ENCODE assay signal across 21 cellular contexts in the genomic region with DNA sequence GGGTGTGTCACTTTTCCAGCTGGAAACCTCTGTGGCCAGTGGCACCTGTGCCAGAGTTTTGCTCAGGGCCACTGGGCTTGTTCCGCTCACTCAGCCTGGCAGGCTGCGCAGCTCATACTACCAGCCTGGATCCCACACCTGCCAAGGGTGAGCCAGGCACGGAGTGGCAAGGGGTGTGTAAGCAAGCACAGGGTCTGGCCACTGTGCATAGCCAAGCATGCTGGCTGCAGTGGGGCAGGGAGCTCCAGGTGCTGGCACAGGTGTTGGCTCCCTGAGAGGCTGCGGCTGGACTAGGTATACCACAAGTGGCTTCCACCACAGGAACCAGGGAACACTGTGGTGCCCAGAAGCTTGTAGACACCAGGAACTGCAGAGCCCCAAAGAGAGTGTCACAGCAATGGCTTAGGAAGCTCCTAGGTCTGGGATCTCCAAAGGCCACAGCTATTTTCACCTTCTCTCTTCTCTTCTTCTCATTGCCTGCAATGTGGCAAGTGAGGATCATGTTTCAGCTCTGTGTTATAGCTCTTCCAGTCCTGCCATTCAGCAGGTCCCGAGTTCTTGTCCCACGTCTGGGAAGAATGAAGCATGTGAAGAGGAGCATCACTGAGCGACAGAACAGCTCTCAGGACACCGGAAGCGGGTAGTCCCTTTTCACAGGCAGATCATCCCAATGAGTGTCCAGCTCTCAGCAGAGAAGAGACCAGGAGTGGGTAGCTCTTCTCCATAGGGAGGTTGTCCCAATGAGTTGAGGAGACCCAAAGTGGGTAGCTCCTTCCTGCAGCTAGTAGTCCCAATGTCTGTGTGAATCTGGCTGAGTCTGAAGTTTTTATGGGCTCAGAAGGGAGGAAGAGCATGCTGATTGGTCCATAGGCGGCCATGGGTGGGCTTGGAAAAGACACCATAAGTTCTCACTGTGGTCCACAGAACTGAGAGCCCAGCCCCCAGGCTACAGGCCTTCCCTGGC. TPM values are rescaled to one million over a fixed set of nuclear protein-coding genes. Genes with fewer than 3 reads are reported as not detected.
A peak's percentile ranks its signal among the peaks of the same experiment; 100 is the strongest.
DNase-seq lines count a peak whose midpoint lies in the region; ATAC-seq, FAIRE-seq and TF ChIP-seq lines count a peak whose summit lies in the region.
"Had no signal": no experiment of that assay in that cellular context is flagged by ENCODE, and none has a peak within 500 bp of the region (broad histone marks: within the 10 kb centered on the region; RNA-seq: fewer than 3 reads in every experiment).

No MANE protein-coding gene starts in this region.

- no TSS peak for BruUV-seq in K562 (replicated peaks; lab: Mats Ljungman, UMichigan)

- H3K27me3 ChIP-seq in GM23338 (ENCODE audit: insufficient read depth) (no peaks in the 10 kb centered on the region), K562 (ENCODE audit: control insufficient read depth in 2 of 2, insufficient read depth in 2 of 2, low read length in 2 of 2) (no peaks in the 10 kb centered on the region), mesendoderm (ENCODE audit: insufficient read depth, low read length, poor library complexity) (no peaks in the 10 kb centered on the region)

- no peak overlapping the region for H3K56ac ChIP-seq in mesendoderm (ENCODE audit: low read length)

- H3K23ac ChIP-seq in mesendoderm (ENCODE audit: low read length): no peak overlapping the region

- peaks cover 3% of the 10 kb centered on the region for H3K27me3 Mint-ChIP-seq in GM23338 (ENCODE audit: insufficient read depth, low read depth, poor library complexity)

- no peak overlapping the region for H3K27ac ChIP-seq in GM23338 (ENCODE audit: low read depth)
- H3K27ac ChIP-seq in K562 (ENCODE audit: extremely low read depth, low read depth, low read length): no peak overlapping the region
- H3K27ac ChIP-seq in mesendoderm (ENCODE audit: low read depth, low read length): no peak overlapping the region
- H3K27ac ChIP-seq: 22Rv1 had no signal

- no peak for TF ChIP-seq EP300 in K562 (IDR thresholded peaks at IDR 0.05; ENCODE audit: low read length)

- H2BK120ac ChIP-seq in mesendoderm (ENCODE audit: low read depth, low read length): no peak overlapping the region

- H3K9me3 ChIP-seq in K562 (replicated peaks; ENCODE audit: control insufficient read depth, insufficient read depth, low read depth, low read length): no peaks in the 10 kb centered on the region; the same call in 1 of the 2 replicates
- H3K9me3 ChIP-seq: Caco-2 had no signal

- no peak overlapping the region for H2BK15ac ChIP-seq in mesendoderm (replicated peaks; ENCODE audit: low read depth)

- TF ChIP-seq RAD21 in K562 (CRISPR knock-in tag; conservative IDR thresholded peaks at IDR 0.05 in 1 of 2, IDR thresholded peaks at IDR 0.05 in 1 of 2): no peak

- H3K36me3 Mint-ChIP-seq in GM23338 (ENCODE audit: low read depth): peaks cover 75% of the 10 kb centered on the region

- H3K9me3 Mint-ChIP-seq in GM23338: peaks cover 61% of the 10 kb centered on the region
- H3K9me3 Mint-ChIP-seq: CD4-positive, alpha-beta T cell had no signal

- no peak for ATAC-seq in GM23338
- no peak for ATAC-seq in K562
- no peak for ATAC-seq in HG03135 (IDR thresholded peaks at IDR 0.05; ENCODE audit: unreplicated experiment)
- ATAC-seq: HCT116, SK-N-SH treated with all-trans-retinoic acid at 6 μM for 48 hours had no signal

- WGBS in K562 (ENCODE audit: insufficient coverage, low coverage, missing lambda C conversion rate): 64% methylated on average over 8 of the region's 10 CpGs
- no CpG with 5 or more reads among the region's 10 CpGs for WGBS in mesendoderm (ENCODE audit: extremely low coverage, insufficient coverage, low lambda C conversion rate)

- H2AFZ ChIP-seq in GM23338 (no peak overlapping the region), K562 (ENCODE audit: low read depth, low read length) (no peak overlapping the region)

- H3K79me2 ChIP-seq in GM23338 (replicated peaks; ENCODE audit: insufficient read depth) (no peaks in the 10 kb centered on the region), K562 (ENCODE audit: control insufficient read depth, insufficient read depth, low read length) (no peaks in the 10 kb centered on the region), mesendoderm (ENCODE audit: control insufficient read depth, insufficient read depth, low read length) (no peaks in the 10 kb centered on the region)

- H3K4ac ChIP-seq in mesendoderm (ENCODE audit: low read depth, low read length): no peak overlapping the region

- H3K36me3 ChIP-seq in GM23338 (ENCODE audit: insufficient read depth): peaks cover 20% of the 10 kb centered on the region
- H3K36me3 ChIP-seq in K562 (ENCODE audit: control insufficient read depth, insufficient read depth, low read length): no peaks in the 10 kb centered on the region
- H3K36me3 ChIP-seq in mesendoderm (ENCODE audit: control insufficient read depth, insufficient read depth, low read length): no peaks in the 10 kb centered on the region

- no peak overlapping the region for H2BK5ac ChIP-seq in mesendoderm (ENCODE audit: low read length)

- H2AK5ac ChIP-seq in mesendoderm (ENCODE audit: low read length): no peak overlapping the region

- DNase-seq in DMS 273 (lab: John Stamatoyannopoulos, UW; ENCODE audit: unreplicated experiment) (peak; percentile 6), DMS 273 treated with DMSO at 0.1 percent for 48 hours (lab: John Stamatoyannopoulos, UW) (no peak), GM23338 (ENCODE audit: low spot score) (peak; percentile 16), K562 (ENCODE audit: extremely low read depth in 1 of 4, low spot score in 3 of 4) (no peak), mesendoderm (peak; percentile 35), NCI-H146 (lab: John Stamatoyannopoulos, UW) (no peak), GM20000 (ENCODE audit: low spot score) (no peak)
- DNase-seq: Caco-2; CD4-positive, alpha-beta T cell; NCI-H1105 treated with DMSO at 0.1 percent for 48 hours; NCI-H1694 treated with DMSO at 0.1 percent for 48 hours; NCI-H2107; NCI-H510A treated with DMSO at 0.1 percent for 48 hours; NCI-H82; SIG-M5; T-helper 1 cell had no signal

- POLR2A ChIA-PET in K562 (lab: Yijun Ruan, JAX): no interaction called here

- H3K4me1 Mint-ChIP-seq in GM23338: no peaks in the 10 kb centered on the region
- H3K4me1 Mint-ChIP-seq: B cell had no signal

- H4K5ac ChIP-seq in mesendoderm (ENCODE audit: low read length): no peak overlapping the region

- H3K18ac ChIP-seq in mesendoderm (ENCODE audit: low read length): no peak overlapping the region

- H3K9me1 ChIP-seq in K562 (ENCODE audit: control insufficient read depth, insufficient read depth, low read length): no peaks in the 10 kb centered on the region

- in situ Hi-C loops in K562 (cut with MboI): no loop called here

- TF ChIP-seq CTCF in GM23338 (conservative IDR thresholded peaks at IDR 0.05; ENCODE audit: low read depth in 2 of 2): no peak
- no peak for TF ChIP-seq CTCF in K562 (IDR thresholded peaks at IDR 0.05 in 2 of 3, conservative IDR thresholded peaks at IDR 0.05 in 1 of 3; ENCODE audit: insufficient read depth in 2 of 3, low read depth in 1 of 3, low read length in 3 of 3)
- TF ChIP-seq CTCF in GM20000 (IDR thresholded peaks at IDR 0.05; ENCODE audit: extremely low read depth, missing control alignments): no peak

- CTCF ChIA-PET in K562 (lab: Yijun Ruan, JAX; ENCODE audit: low intra/inter-chr PET ratio): no interaction called here

- H3K4me3 ChIP-seq in GM23338 (no peak overlapping the region), K562 (no peak overlapping the region), mesendoderm (ENCODE audit: low read length) (no peak overlapping the region)

- H4K20me1 ChIP-seq in GM23338 (replicated peaks; ENCODE audit: insufficient read depth) (no peaks in the 10 kb centered on the region), K562 (replicated peaks; ENCODE audit: control insufficient read depth, insufficient read depth, low read length) (no peaks in the 10 kb centered on the region)

- H3K9ac ChIP-seq in K562 (ENCODE audit: insufficient read depth in 1 of 2, low read depth in 2 of 2, low read length in 2 of 2): no peak overlapping the region
- no peak overlapping the region for H3K9ac ChIP-seq in mesendoderm (ENCODE audit: low read length)

- no peaks in the 10 kb centered on the region for H3F3A ChIP-seq in GM23338 (replicated peaks; ENCODE audit: low read depth)

- H4K8ac ChIP-seq in mesendoderm (ENCODE audit: low read depth, low read length): no peak overlapping the region

- H3K4me2 ChIP-seq in GM23338 (no peak overlapping the region), K562 (ENCODE audit: insufficient read depth, low read length) (no peak overlapping the region), mesendoderm (ENCODE audit: low read length) (no peak overlapping the region)

- TF ChIP-seq POLR2A in K562 (conservative IDR thresholded peaks at IDR 0.05): no peak

- H3K4me3 Mint-ChIP-seq in GM23338: no peak overlapping the region
- H3K4me3 Mint-ChIP-seq: B cell; CD4-positive, alpha-beta T cell had no signal

- intact Hi-C loops in K562 (cut with micrococcal nuclease): no loop called here

- no peak overlapping the region for H3K27ac Mint-ChIP-seq in GM23338
- H3K27ac Mint-ChIP-seq: B cell; CD4-positive, alpha-beta T cell had no signal

- H3K4me1 ChIP-seq in GM23338 (ENCODE audit: insufficient read depth) (no peaks in the 10 kb centered on the region), K562 (replicated peaks in 1 of 2; ENCODE audit: control insufficient read depth in 2 of 2, insufficient read depth in 2 of 2, low read length in 2 of 2) (peaks cover 0 to 3% of the 10 kb centered on the region in 2 experiments; a peak in 1 of 5 replicates), mesendoderm (ENCODE audit: control insufficient read depth, low read depth, low read length) (no peaks in the 10 kb centered on the region)
- H3K4me1 ChIP-seq: Caco-2 had no signal

- FAIRE-seq in K562 (lab: Jason Lieb, UNC): no peak

- peaks cover 2% of the 10 kb centered on the region for H3K79me1 ChIP-seq in mesendoderm (ENCODE audit: low read length)

- H3K9me2 ChIP-seq in GM23338 (ENCODE audit: insufficient read depth): no peaks in the 10 kb centered on the region

RNA-seq across cellular contexts. Expression of gene WASF1, which starts 41.3 kb away (rescaled TPM):
- 25.3 and 30.5 TPM in 2 replicates for total RNA-seq in GM23338 (2014; rRNA removed; shearing (Covaris generic))
- polyA plus RNA-seq in GM23338 (2016; fragmentation: Nextera tagmentation; extraction: Ambion mirVana): 27.4 and 28.1 TPM in 2 replicates
- 2.9 and 6.2 TPM in 2 replicates for total RNA-seq in K562 (2011; cell fraction: chromatin; rRNA removed; ENCODE audit: low replicate concordance)
- 1.6 and 2.2 TPM in 2 replicates for total RNA-seq in K562 (2011; cell fraction: nucleolus; rRNA removed)
- total RNA-seq in K562 (2011; cell fraction: nucleoplasm; rRNA removed): 2.9 and 4.7 TPM in 2 replicates
- 2.5 and 4.8 TPM in 2 replicates for total RNA-seq in K562 (2014; rRNA removed)
- 7.5 and 7.9 TPM in 2 replicates for total RNA-seq in K562 (2014; rRNA removed; fragmentation: Illumina TruSeq; extraction: Trizol)
- total RNA-seq in K562 (2015; rRNA removed; fragmentation: Illumina TruSeq; extraction: Trizol): 4.9 and 5.1 TPM in 2 replicates
- 12.6 and 13.0 TPM in 2 replicates for total RNA-seq in K562 (2021)
- polyA plus RNA-seq in K562 (2011; rRNA removed): 9.1 and 13.5 TPM in 2 replicates
- 11.7 and 15.4 TPM in 2 replicates for polyA plus RNA-seq in K562 (2011; cell fraction: cytosol; rRNA removed)
- polyA plus RNA-seq in K562 (2011; cell fraction: nucleus; rRNA removed): 5.7 and 8.3 TPM in 2 replicates
- 6.1 and 11.1 TPM in 2 replicates for polyA plus RNA-seq in K562 (2012)
- polyA plus RNA-seq in K562 (2014; fragmentation: Illumina TruSeq; extraction: Trizol): 13.1 and 18.2 TPM in 2 replicates
- 1 to 10 TPM; 2.1 to 3.4 TPM for polyA plus RNA-seq in K562 (2014; fragmentation: Nextera tagmentation; extraction: Ambion mirVana)
- polyA plus RNA-seq in K562 (2014; rRNA removed): 5.6 and 7.4 TPM in 2 replicates
- 5.5 and 9.1 TPM in 2 replicates for polyA minus RNA-seq in K562 (2011; rRNA and poly(A)+ RNA removed)
- 1.5 and 5.3 TPM in 2 replicates for polyA minus RNA-seq in K562 (2011; cell fraction: cytosol; rRNA and poly(A)+ RNA removed)
- 3.7 and 5.5 TPM in 2 replicates for polyA minus RNA-seq in K562 (2011; cell fraction: nucleus; rRNA and poly(A)+ RNA removed)
- polyA plus RNA-seq in mesendoderm (2013, experiment 1 of 2): 31.5 TPM
- 33.4 TPM for polyA plus RNA-seq in mesendoderm (2013, experiment 2 of 2)

RNA-seq across cellular contexts. Expression of gene CDC40, which starts 42.0 kb away (rescaled TPM):
- total RNA-seq in GM23338 (2014; rRNA removed; shearing (Covaris generic)): 24.7 and 28.9 TPM in 2 replicates
- polyA plus RNA-seq in GM23338 (2016; fragmentation: Nextera tagmentation; extraction: Ambion mirVana): 57.3 and 58.4 TPM in 2 replicates
- 11.2 and 27.9 TPM in 2 replicates for total RNA-seq in K562 (2011; cell fraction: chromatin; rRNA removed; ENCODE audit: low replicate concordance)
- total RNA-seq in K562 (2011; cell fraction: nucleolus; rRNA removed): 3.7 and 5.8 TPM in 2 replicates
- total RNA-seq in K562 (2011; cell fraction: nucleoplasm; rRNA removed): 7.2 and 11.5 TPM in 2 replicates
- total RNA-seq in K562 (2014; rRNA removed): 9.7 and 11.0 TPM in 2 replicates
- total RNA-seq in K562 (2014; rRNA removed; fragmentation: Illumina TruSeq; extraction: Trizol): 24.3 and 26.4 TPM in 2 replicates
- 20.6 and 23.0 TPM in 2 replicates for total RNA-seq in K562 (2015; rRNA removed; fragmentation: Illumina TruSeq; extraction: Trizol)
- 15.1 and 16.8 TPM in 2 replicates for total RNA-seq in K562 (2021)
- 21.1 and 26.3 TPM in 2 replicates for polyA plus RNA-seq in K562 (2011; rRNA removed)
- polyA plus RNA-seq in K562 (2011; cell fraction: cytosol; rRNA removed): 5.1 and 9.1 TPM in 2 replicates
- polyA plus RNA-seq in K562 (2011; cell fraction: nucleus; rRNA removed): 4.4 and 5.6 TPM in 2 replicates
- polyA plus RNA-seq in K562 (2012): 11.4 and 12.7 TPM in 2 replicates
- polyA plus RNA-seq in K562 (2014; fragmentation: Illumina TruSeq; extraction: Trizol): 16.6 and 16.7 TPM in 2 replicates
- polyA plus RNA-seq in K562 (2014; fragmentation: Nextera tagmentation; extraction: Ambion mirVana): 10 to 100 TPM; 14.9 to 15.7 TPM
- 11.6 and 12.9 TPM in 2 replicates for polyA plus RNA-seq in K562 (2014; rRNA removed)
- 31.0 and 32.5 TPM in 2 replicates for polyA minus RNA-seq in K562 (2011; rRNA and poly(A)+ RNA removed)
- polyA minus RNA-seq in K562 (2011; cell fraction: cytosol; rRNA and poly(A)+ RNA removed): 10.6 and 13.6 TPM in 2 replicates
- polyA minus RNA-seq in K562 (2011; cell fraction: nucleus; rRNA and poly(A)+ RNA removed): 8.3 and 13.6 TPM in 2 replicates
- polyA plus RNA-seq in mesendoderm (2013, experiment 1 of 2): 23.4 TPM
- 24.3 TPM for polyA plus RNA-seq in mesendoderm (2013, experiment 2 of 2)

Comparison
In these comparisons a context has a peak if more than half of its experiments do, and no peak if none do; other contexts are left out.
1. DNase-seq: peak in DMS 273 (single experiment), GM23338 (single experiment) and mesendoderm (single experiment); none in DMS 273 treated with DMSO at 0.1 percent for 48 hours (single experiment), K562 (0 of 4), NCI-H146 (single experiment) and GM20000 (single experiment).